In genomic region chr19:55113570-55114039, GRCh38 we compare ENCODE assay signal across 8 cellular contexts. TPM values are rescaled to one million over a fixed set of nuclear protein-coding genes. Genes with fewer than 3 reads are reported as not detected.
DNase-seq lines count a peak whose midpoint lies in the region; ATAC-seq and TF ChIP-seq lines count a peak whose summit lies in the region.
"Had no signal": no experiment of that assay in that cellular context is flagged by ENCODE, and none has a peak within 500 bp of the region (broad histone marks: within the 10 kb centered on the region; RNA-seq: fewer than 3 reads in every experiment).

No MANE protein-coding gene starts in this region.

- H3K4me3 ChIP-seq in IMR-90 (ENCODE audit: insufficient read depth, low read depth, low read length), result no peak overlapping the region
- no peak overlapping the region for H3K4me3 ChIP-seq in choroid plexus epithelial cell (ENCODE audit: low read depth, low read length)
- H3K4me3 ChIP-seq in thoracic aorta, result peak overlapping the region; percentile 75

- TF ChIP-seq POLR2A in IMR-90 (IDR thresholded peaks at IDR 0.05; ENCODE audit: low read depth, low read length), result 0 out of 2 replicates have a peak, but pooled peaks have one; percentile 32

- no peak overlapping the region for H4K91ac ChIP-seq in IMR-90 (ENCODE audit: insufficient read depth, low read depth, low read length)

- 20% methylated on average over 1 of the region's 12 CpGs; no CpG with 5 or more reads in 1 of the 2 experiments for WGBS in IMR-90 (ENCODE audit: extremely low coverage in 2 of 2, insufficient read length in 1 of 2), 2 experiments

- H3K27me3 Mint-ChIP-seq in activated CD4-positive, alpha-beta T cell treated with anti-CD3 and anti-CD28 coated beads, Interleukin-2, amount 10 ng/mL, durations not matched to agents 24 days and 14 days, result no peaks in the 10 kb centered on the region

- no peak overlapping the region for H2AK5ac ChIP-seq in IMR-90 (ENCODE audit: low read depth, low read length)

- no peak overlapping the region for H4K5ac ChIP-seq in IMR-90 (ENCODE audit: low read depth, low read length)

- no peak overlapping the region for H2BK20ac ChIP-seq in IMR-90 (ENCODE audit: low read depth, low read length)

- H3K9me3 ChIP-seq in IMR-90 (ENCODE audit: control insufficient read depth, insufficient read depth, low read length) (no peaks in the 10 kb centered on the region), thoracic aorta (no peaks in the 10 kb centered on the region)

- H3K27me3 ChIP-seq in IMR-90 (ENCODE audit: control insufficient read depth, insufficient read depth, low read length) (no peaks in the 10 kb centered on the region), thoracic aorta (replicated peaks; ENCODE audit: insufficient read depth) (no peaks in the 10 kb centered on the region)

- no peak for TF ChIP-seq RAD21 in IMR-90 (IDR thresholded peaks at IDR 0.05; ENCODE audit: low read length)

- TF ChIP-seq CTCF in IMR-90 (conservative IDR thresholded peaks at IDR 0.05; ENCODE audit: low read depth, low read length) (no peak), choroid plexus epithelial cell (conservative IDR thresholded peaks at IDR 0.05; ENCODE audit: low read depth, low read length) (no peak), thoracic aorta (IDR thresholded peaks at IDR 0.05) (no peak)

- peaks cover 7% of the 10 kb centered on the region for H3K9me1 ChIP-seq in IMR-90 (ENCODE audit: insufficient read depth, low read length)

- H4K20me1 ChIP-seq in IMR-90 (ENCODE audit: insufficient read depth, low read length), result peaks cover 73% of the 10 kb centered on the region

- H2BK5ac ChIP-seq in IMR-90 (ENCODE audit: low read depth, low read length, poor library complexity, severe bottlenecking), result no peak overlapping the region

- in situ Hi-C loops in IMR-90 (cut with MboI; ENCODE audit: low sequenced_read_pairs), result loop anchor here (25.0 kb wide), 1 partner anchor 524 kb away; the partner anchor contains the start of genes CCDC106, ZNF580 and ZNF581

- H4K8ac ChIP-seq in IMR-90 (ENCODE audit: low read depth in 2 of 2, low read length in 2 of 2), result no peak overlapping the region

- H3K14ac ChIP-seq in IMR-90 (replicated peaks; ENCODE audit: low read depth, low read length), result no peak overlapping the region

- H3K56ac ChIP-seq in IMR-90 (ENCODE audit: extremely low read depth, insufficient read depth, low read length), result no peak overlapping the region

- H2BK120ac ChIP-seq in IMR-90 (ENCODE audit: low read depth, low read length), result no peak overlapping the region

- no peak overlapping the region for H3K4me2 ChIP-seq in IMR-90 (ENCODE audit: low read depth, low read length)

- peak overlapping the region; percentile 73 for H2AK9ac ChIP-seq in IMR-90 (replicated peaks; ENCODE audit: low read depth, low read length, poor library complexity)

- peaks cover 22% of the 10 kb centered on the region for H3K36me3 ChIP-seq in IMR-90 (ENCODE audit: control insufficient read depth, insufficient read depth, low read length)
- peaks cover 2% of the 10 kb centered on the region for H3K36me3 ChIP-seq in thoracic aorta

- CTCF ChIA-PET in IMR-90 (lab: Yijun Ruan, JAX), result interaction anchor here (0.6 kb wide), 1 partner anchor 26 kb away, joined by 3 read pairs; no protein-coding TSS in a partner anchor

- H3K9ac ChIP-seq in IMR-90 (ENCODE audit: low read depth, low read length), result no peak overlapping the region

- H2AFZ ChIP-seq in IMR-90 (replicated peaks; ENCODE audit: low read length, poor library complexity), result no peak overlapping the region

- H3K4me1 ChIP-seq in IMR-90 (ENCODE audit: control insufficient read depth, insufficient read depth, low read length) (peaks cover 13% of the 10 kb centered on the region), thoracic aorta (ENCODE audit: control insufficient read depth in 1 of 2, low read depth in 2 of 2) (peaks cover 26 to 55% of the 10 kb centered on the region in 2 donors)

- H3K79me1 ChIP-seq in IMR-90 (ENCODE audit: low read depth in 1 of 2, low read length in 2 of 2), result peaks cover 18 to 65% of the 10 kb centered on the region in 2 experiments

- no TSS peak for BruUV-seq in IMR-90 (replicated peaks; lab: Mats Ljungman, UMichigan)

- no peak overlapping the region for H3K23ac ChIP-seq in IMR-90 (ENCODE audit: low read depth, low read length)

- H3K4ac ChIP-seq in IMR-90 (ENCODE audit: low read depth, low read length), result no peak overlapping the region

- peaks cover 23% of the 10 kb centered on the region for H3K36me3 Mint-ChIP-seq in activated CD4-positive, alpha-beta T cell treated with anti-CD3 and anti-CD28 coated beads, Interleukin-2, amount 10 ng/mL, durations not matched to agents 24 days and 14 days (ENCODE audit: low read depth)

- DNase-seq in IMR-90 (peak; percentile 92), choroid plexus epithelial cell (ENCODE audit: low read depth) (peak; percentile 96), left kidney (ENCODE audit: low read depth, low spot score) (peak; percentile 98), thoracic aorta (ENCODE audit: low spot score) (peak; percentile 92), HuH-7 (ENCODE audit: low spot score) (no peak)
- DNase-seq in activated effector memory CD4-positive, alpha-beta T cell treated with anti-CD3 and anti-CD28 coated beads, Interleukin-2, amount 50 U/mL, for 16 hours, result no peak
- no peak for DNase-seq in activated CD4-positive, alpha-beta T cell treated with anti-CD3 and anti-CD28 coated beads, Interleukin-2, amount 10 ng/mL, durations not matched to agents 24 days and 14 days

- no peak overlapping the region for H2BK15ac ChIP-seq in IMR-90 (ENCODE audit: low read depth, low read length)

- intact Hi-C loops in IMR-90 (cut with micrococcal nuclease), result no loop called here
- intact Hi-C loops in activated CD4-positive, alpha-beta T cell treated with anti-CD3 and anti-CD28 coated beads, Interleukin-2, amount 10 ng/mL, durations not matched to agents 24 days and 14 days (cut with micrococcal nuclease), result no loop called here

- H3K9me3 Mint-ChIP-seq in activated CD4-positive, alpha-beta T cell treated with anti-CD3 and anti-CD28 coated beads, Interleukin-2, amount 10 ng/mL, durations not matched to agents 24 days and 14 days, result no peaks in the 10 kb centered on the region

- no peak overlapping the region for H3K4me3 Mint-ChIP-seq in activated CD4-positive, alpha-beta T cell treated with anti-CD3 and anti-CD28 coated beads, Interleukin-2, amount 10 ng/mL, durations not matched to agents 24 days and 14 days

- dilution Hi-C loops in IMR-90 (cut with HindIII; ENCODE audit: low sequenced_read_pairs, unreplicated experiment), result no loop called here

- ATAC-seq in IMR-90 (ENCODE audit: low read depth) (no peak), thoracic aorta (ENCODE audit: insufficient number of reproducible peaks, low FRiP score, low read depth) (peak; percentile 66)

- no peak overlapping the region for H3K27ac ChIP-seq in IMR-90 (ENCODE audit: insufficient read depth, low read length)
- H3K27ac ChIP-seq in thoracic aorta, result peak overlapping the region; percentile 88 to 92

- POLR2A ChIA-PET in IMR-90 (lab: Charles Lee; ENCODE audit: unreplicated experiment), result no interaction called here

- H3K27ac Mint-ChIP-seq in activated CD4-positive, alpha-beta T cell treated with anti-CD3 and anti-CD28 coated beads, Interleukin-2, amount 10 ng/mL, durations not matched to agents 24 days and 14 days, result no peak overlapping the region

- H3K4me1 Mint-ChIP-seq in activated CD4-positive, alpha-beta T cell treated with anti-CD3 and anti-CD28 coated beads, Interleukin-2, amount 10 ng/mL, durations not matched to agents 24 days and 14 days, result peaks cover 22% of the 10 kb centered on the region

- no peak overlapping the region for H3K18ac ChIP-seq in IMR-90 (ENCODE audit: low read depth, low read length)

RNA-seq across cellular contexts. Expression of gene PPP1R12C, which starts 3.8 kb away (rescaled TPM):
- total RNA-seq in IMR-90 (2012; rRNA removed) (21.1 and 21.5 TPM in 2 replicates), thoracic aorta (100 to 1,000 TPM; 194 to 250 TPM)
- 81.4 and 104 TPM in 2 replicates for polyA plus RNA-seq in IMR-90 (2012; rRNA removed)
- 43.7 and 62.1 TPM in 2 replicates for polyA plus RNA-seq in IMR-90 (2012; cell fraction: cytosol; rRNA removed)
- 542 and 869 TPM in 2 replicates for polyA plus RNA-seq in IMR-90 (2012; cell fraction: nucleus; rRNA removed; ENCODE audit: low replicate concordance)
- 103 and 104 TPM in 2 replicates for total RNA-seq in activated CD4-positive, alpha-beta T cell treated with anti-CD3 and anti-CD28 coated beads, Interleukin-2, amount 10 ng/mL, durations not matched to agents 24 days and 14 days

RNA-seq across cellular contexts. Expression of gene TNNT1, which starts 35.4 kb away (rescaled TPM):
- total RNA-seq in IMR-90 (2012; rRNA removed), result 1.3 and 3.1 TPM in 2 replicates
- polyA plus RNA-seq in IMR-90 (2012; rRNA removed), result 2.5 and 2.6 TPM in 2 replicates
- 1.4 and 3.4 TPM in 2 replicates for polyA plus RNA-seq in IMR-90 (2012; cell fraction: cytosol; rRNA removed)
- polyA plus RNA-seq in IMR-90 (2012; cell fraction: nucleus; rRNA removed; ENCODE audit: low replicate concordance), result 1.1 and 2.2 TPM in 2 replicates
- not detected for total RNA-seq in thoracic aorta
- total RNA-seq in activated CD4-positive, alpha-beta T cell treated with anti-CD3 and anti-CD28 coated beads, Interleukin-2, amount 10 ng/mL, durations not matched to agents 24 days and 14 days, result 0.36 and 0.51 TPM in 2 replicates
- total RNA-seq: T-helper 1 cell treated with Interleukin-12 subunit alpha and Interleukin-12 subunit beta and Interleukin-4 antibody, amounts not matched to agents 30 ng/mL and 1 ng/mL, for 36 hours had no signal

RNA-seq across cellular contexts. Expression of gene EPS8L1, which starts 37.9 kb away (rescaled TPM):
- total RNA-seq in IMR-90 (2012; rRNA removed) (0.90 and 1.9 TPM in 2 replicates), thoracic aorta (10 to 100 TPM in 1 of 2 donors, 1 to 10 TPM in 1; 5.4 to 16.3 TPM)
- polyA plus RNA-seq in IMR-90 (2012; rRNA removed), result 2.9 and 3.1 TPM in 2 replicates
- polyA plus RNA-seq in IMR-90 (2012; cell fraction: cytosol; rRNA removed), result 2.5 and 8.1 TPM in 2 replicates
- polyA plus RNA-seq in IMR-90 (2012; cell fraction: nucleus; rRNA removed; ENCODE audit: low replicate concordance), result 6.8 and 7.4 TPM in 2 replicates
- total RNA-seq in activated CD4-positive, alpha-beta T cell treated with anti-CD3 and anti-CD28 coated beads, Interleukin-2, amount 10 ng/mL, durations not matched to agents 24 days and 14 days, result 3.7 and 3.9 TPM in 2 replicates

RNA-seq across cellular contexts. Expression of gene TNNI3, which starts 43.9 kb away (rescaled TPM):
- total RNA-seq in IMR-90 (2012; rRNA removed) (not detected in 2 replicates), thoracic aorta (not detected)
- not detected in 2 replicates for polyA plus RNA-seq in IMR-90 (2012; rRNA removed)
- polyA plus RNA-seq in IMR-90 (2012; cell fraction: cytosol; rRNA removed), result 0.09 and 0.24 TPM in 2 replicates
- polyA plus RNA-seq in IMR-90 (2012; cell fraction: nucleus; rRNA removed; ENCODE audit: low replicate concordance), result 0.26 and 0.28 TPM in 2 replicates
- not detected in 2 replicates for total RNA-seq in activated CD4-positive, alpha-beta T cell treated with anti-CD3 and anti-CD28 coated beads, Interleukin-2, amount 10 ng/mL, durations not matched to agents 24 days and 14 days
- total RNA-seq: T-helper 1 cell treated with Interleukin-12 subunit alpha and Interleukin-12 subunit beta and Interleukin-4 antibody, amounts not matched to agents 30 ng/mL and 1 ng/mL, for 36 hours had no signal

RNA-seq across cellular contexts. Expression of gene RDH13, which starts 50.7 kb away (rescaled TPM):
- total RNA-seq in IMR-90 (2012; rRNA removed) (7.5 and 8.3 TPM in 2 replicates), thoracic aorta (10 to 100 TPM; 22.2 to 23.6 TPM)
- 6.9 and 7.8 TPM in 2 replicates for polyA plus RNA-seq in IMR-90 (2012; rRNA removed)
- polyA plus RNA-seq in IMR-90 (2012; cell fraction: cytosol; rRNA removed), result 4.2 and 7.7 TPM in 2 replicates
- 14.8 and 17.0 TPM in 2 replicates for polyA plus RNA-seq in IMR-90 (2012; cell fraction: nucleus; rRNA removed; ENCODE audit: low replicate concordance)
- total RNA-seq in activated CD4-positive, alpha-beta T cell treated with anti-CD3 and anti-CD28 coated beads, Interleukin-2, amount 10 ng/mL, durations not matched to agents 24 days and 14 days, result 21.7 and 23.2 TPM in 2 replicates

Comparison
In these comparisons a context has a peak if more than half of its experiments do, and no peak if none do; other contexts are left out.
1. DNase-seq: peak in IMR-90 (single experiment), choroid plexus epithelial cell (single experiment), left kidney (single experiment) and thoracic aorta (single experiment); none in HuH-7 (single experiment), activated effector memory CD4-positive, alpha-beta T cell treated with anti-CD3 and anti-CD28 coated beads, Interleukin-2, amount 50 U/mL, for 16 hours (single experiment) and activated CD4-positive, alpha-beta T cell treated with anti-CD3 and anti-CD28 coated beads, Interleukin-2, amount 10 ng/mL, durations not matched to agents 24 days and 14 days (single experiment).